ENCODE assay signal across 8 cellular contexts in the genomic region with DNA sequence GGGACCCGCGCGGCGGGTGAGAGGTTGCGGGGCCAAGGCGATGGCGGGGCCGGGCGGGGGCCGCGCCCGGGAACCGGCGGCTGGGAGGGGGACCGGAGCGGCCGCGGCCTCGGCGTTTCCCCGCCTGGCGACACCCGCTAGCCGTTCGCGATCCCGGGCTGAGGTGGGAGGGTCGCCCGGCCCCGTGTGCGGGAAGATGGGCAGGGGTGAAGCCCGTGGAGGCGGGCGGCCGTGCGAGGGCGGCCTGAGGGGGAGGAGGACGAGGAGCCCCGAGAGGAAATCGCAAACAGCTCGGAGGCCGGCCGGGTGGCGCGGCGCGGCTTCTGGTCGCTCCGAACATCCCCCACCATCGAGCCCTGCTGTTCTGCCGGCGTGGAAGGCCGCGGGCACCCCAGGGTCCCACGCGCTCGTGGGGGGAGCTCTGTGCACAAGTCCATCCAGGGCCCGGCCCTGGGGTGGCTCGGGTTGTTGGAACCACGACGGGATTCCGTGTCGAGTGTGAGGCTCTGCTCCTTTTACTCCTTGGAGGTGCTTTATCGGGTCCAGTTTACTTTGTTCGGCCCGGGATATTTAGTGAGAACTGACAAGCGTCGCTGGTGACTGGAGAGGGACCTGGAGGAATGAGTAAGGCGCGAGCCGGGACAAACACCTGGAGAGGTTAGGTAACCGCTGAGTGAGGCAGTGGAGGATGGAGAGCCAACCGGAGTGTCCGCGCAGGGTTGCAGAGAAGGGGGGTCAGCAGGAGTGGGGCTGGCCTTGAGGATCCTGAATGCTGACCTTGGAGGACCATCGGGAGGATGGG. TPM values are rescaled to one million over a fixed set of nuclear protein-coding genes. Genes with fewer than 3 reads are reported as not detected.
A peak's percentile ranks its signal among the peaks of the same experiment; 100 is the strongest.
DNase-seq lines count a peak whose midpoint lies in the region; ATAC-seq and TF ChIP-seq lines count a peak whose summit lies in the region.

No MANE protein-coding gene starts in this region.

- TF ChIP-seq CTCF in coronary artery (IDR thresholded peaks at IDR 0.05) (no peak), left lung (IDR thresholded peaks at IDR 0.05) (no peak)

- no peaks in the 10 kb centered on the region for H3K9me3 ChIP-seq in left lung

- in situ Hi-C loops in G401 (cut with HindIII; ENCODE audit: low sequenced_read_pairs) (no loop called here), KBM-7 (cut with MboI; ENCODE audit: low pct_unique_long_range_greater_than_20kb, low sequenced_read_pairs) (no loop called here)

- peak overlapping the region; percentile 97 to 99 for H3K27ac ChIP-seq in coronary artery
- peak overlapping the region; percentile 84 to 88 for H3K27ac ChIP-seq in left lung

- H3K27me3 ChIP-seq in left lung: peaks cover 0 to 18% of the 10 kb centered on the region in 2 donors

- intact Hi-C loops in left lung (cut with DNase I): no loop called here

- DNase-seq in G401 (ENCODE audit: low spot score) (peak; percentile 48), KBM-7 (peak; percentile 54), coronary artery (ENCODE audit: low spot score) (peak; percentile 76), left lung (peak; percentile 53 to 90), AML-193 (lab: John Stamatoyannopoulos, UW) (no peak)
- peak; percentile 17 to 19 for DNase-seq in activated CD4-positive, alpha-beta T cell treated with anti-CD3 and anti-CD28 coated beads for 24 hours (ENCODE audit: low read depth in 2 of 2)
- peak; percentile 42 for DNase-seq in stimulated activated CD4-positive, alpha-beta T cell treated with anti-CD3 and anti-CD28 coated beads, Interleukin-4, amount 100 ng/mL, for 24 hours

- H3K4me1 ChIP-seq in left lung: peaks cover 3 to 38% of the 10 kb centered on the region in 2 donors

- no peaks in the 10 kb centered on the region for H3K36me3 ChIP-seq in left lung

- ATAC-seq in GM21737 (IDR thresholded peaks at IDR 0.05; ENCODE audit: unreplicated experiment): peak; percentile 41
- ATAC-seq in left lung: peak; percentile 72

- H3K4me3 ChIP-seq in coronary artery: peak overlapping the region; percentile 95
- H3K4me3 ChIP-seq in left lung: peak overlapping the region; percentile 67 to 81

RNA-seq across cellular contexts. Expression of a gene that starts 0.7 kb away (rescaled TPM):
- total RNA-seq in G401 (2014; rRNA removed; shearing (Covaris generic)): 5.9 and 7.4 TPM in 2 replicates
- 10 to 100 TPM; 33.0 to 36.4 TPM for total RNA-seq in left lung

Comparison
In these comparisons a context has a peak if more than half of its experiments do, and no peak if none do; other contexts are left out.
1. DNase-seq: peak in G401 (single experiment), KBM-7 (single experiment), activated CD4-positive, alpha-beta T cell treated with anti-CD3 and anti-CD28 coated beads for 24 hours (2 of 2), coronary artery (single experiment), left lung (2 of 2) and stimulated activated CD4-positive, alpha-beta T cell treated with anti-CD3 and anti-CD28 coated beads, Interleukin-4, amount 100 ng/mL, for 24 hours (single experiment); none in AML-193 (0 of 2).